9 cellular contexts compared by ENCODE assay signal in genomic region chr10:2928219-2928840, GRCh38.
DNase-seq lines count a peak whose midpoint lies in the region; ATAC-seq and TF ChIP-seq lines count a peak whose summit lies in the region.
"Had no signal": no experiment of that assay in that cellular context is flagged by ENCODE, and none has a peak within 500 bp of the region (broad histone marks: within the 10 kb centered on the region; RNA-seq: fewer than 3 reads in every experiment).

No MANE protein-coding gene starts in this region.

- H3K4me2 ChIP-seq in OCI-LY1 (ENCODE audit: low read length) = no peak overlapping the region

- no peak overlapping the region for H3K4me3 ChIP-seq in OCI-LY1 (ENCODE audit: low read depth, low read length, poor library complexity, severe bottlenecking)
- H3K4me3 ChIP-seq in fibroblast of the aortic adventitia (ENCODE audit: low read depth, low read length) = peak overlapping the region; percentile 40

- no peaks in the 10 kb centered on the region for H3K36me3 ChIP-seq in OCI-LY1 (ENCODE audit: insufficient read depth, low read length)

- H4K20me1 ChIP-seq in OCI-LY1 (ENCODE audit: insufficient read depth, low read length) = no peaks in the 10 kb centered on the region

- peaks cover 6% of the 10 kb centered on the region for H3K4me1 Mint-ChIP-seq in activated T-cell treated with anti-CD3 and anti-CD28 coated beads, Interleukin-2, amount 50 U/mL, for 4 hours (ENCODE audit: low read depth)
- peaks cover 12% of the 10 kb centered on the region for H3K4me1 Mint-ChIP-seq in type B pancreatic cell (ENCODE audit: unreplicated experiment)

- no peaks in the 10 kb centered on the region for H3K79me2 ChIP-seq in OCI-LY1 (ENCODE audit: insufficient read depth, low read length)

- ATAC-seq in GM21367 (IDR thresholded peaks at IDR 0.05; ENCODE audit: unreplicated experiment) = peak; percentile 85
- ATAC-seq in HG03571 (IDR thresholded peaks at IDR 0.05; ENCODE audit: unreplicated experiment) = peak; percentile 87
- peak; percentile 62 to 76 for ATAC-seq in activated T-cell treated with anti-CD3 and anti-CD28 coated beads, Interleukin-2, amount 50 U/mL, for 4 hours

- H3K27me3 ChIP-seq in OCI-LY1 (ENCODE audit: insufficient read depth, low read length) = no peaks in the 10 kb centered on the region; the same call in 1 of the 2 replicates

- H3K27me3 Mint-ChIP-seq in activated T-cell treated with anti-CD3 and anti-CD28 coated beads, Interleukin-2, amount 50 U/mL, for 4 hours (ENCODE audit: low read depth) = peaks cover 19% of the 10 kb centered on the region
- peaks cover 55% of the 10 kb centered on the region for H3K27me3 Mint-ChIP-seq in type B pancreatic cell

- no peak overlapping the region for H3K9ac ChIP-seq in OCI-LY1 (ENCODE audit: low read length)

- no peaks in the 10 kb centered on the region for H3K9me2 ChIP-seq in OCI-LY1 (ENCODE audit: low read depth, low read length)

- no peaks in the 10 kb centered on the region for H3K9me3 Mint-ChIP-seq in activated T-cell treated with anti-CD3 and anti-CD28 coated beads, Interleukin-2, amount 50 U/mL, for 4 hours
- no peaks in the 10 kb centered on the region for H3K9me3 Mint-ChIP-seq in type B pancreatic cell
- H3K9me3 Mint-ChIP-seq: activated naive CD4-positive, alpha-beta T cell treated with anti-CD3 and anti-CD28 coated beads, Interleukin-2, amount 50 U/mL, for 24 hours had no signal

- H3F3A ChIP-seq in OCI-LY1 (ENCODE audit: insufficient read depth, low read length) = no peaks in the 10 kb centered on the region

- H3K27ac ChIP-seq in OCI-LY1 (ENCODE audit: low read depth, low read length, poor library complexity, severe bottlenecking) = no peak overlapping the region

- H2AFZ ChIP-seq in OCI-LY1 (ENCODE audit: low read length) = no peak overlapping the region

- no peaks in the 10 kb centered on the region for H3K4me1 ChIP-seq in OCI-LY1 (ENCODE audit: insufficient read depth, low read length, severe bottlenecking)

- TF ChIP-seq CTCF in OCI-LY1 (IDR thresholded peaks at IDR 0.05; ENCODE audit: low read length) (peak; percentile 62), fibroblast of the aortic adventitia (IDR thresholded peaks at IDR 0.05; ENCODE audit: insufficient read depth, low read length) (peak; percentile 77), type B pancreatic cell (conservative IDR thresholded peaks at IDR 0.05) (peak; percentile 87)

- H3K9me3 ChIP-seq in OCI-LY1 (ENCODE audit: low read length) = no peaks in the 10 kb centered on the region

- H3K4me3 Mint-ChIP-seq in activated T-cell treated with anti-CD3 and anti-CD28 coated beads, Interleukin-2, amount 50 U/mL, for 4 hours = no peak overlapping the region
- no peak overlapping the region for H3K4me3 Mint-ChIP-seq in type B pancreatic cell
- H3K4me3 Mint-ChIP-seq: activated naive CD4-positive, alpha-beta T cell treated with anti-CD3 and anti-CD28 coated beads, Interleukin-2, amount 50 U/mL, for 24 hours had no signal

- DNase-seq in DMS153 (lab: John Stamatoyannopoulos, UW) (peak; percentile 3), fibroblast of the aortic adventitia (ENCODE audit: low read depth) (peak; percentile 70), nucleus accumbens (lab: John Stamatoyannopoulos, UW) (peak in 42 of 56 donors; percentile 3 to 83 (median 36)), type B pancreatic cell (ENCODE audit: extremely low spot score, unreplicated experiment) (no peak)
- peak; percentile 43 for DNase-seq in activated T-cell treated with anti-CD3 and anti-CD28 coated beads, Interleukin-2, amount 50 U/mL, for 4 hours

- H3K36me3 Mint-ChIP-seq in activated T-cell treated with anti-CD3 and anti-CD28 coated beads, Interleukin-2, amount 50 U/mL, for 4 hours (ENCODE audit: insufficient read depth) = no peaks in the 10 kb centered on the region
- H3K36me3 Mint-ChIP-seq in type B pancreatic cell = no peaks in the 10 kb centered on the region
- H3K36me3 Mint-ChIP-seq: activated naive CD4-positive, alpha-beta T cell treated with anti-CD3 and anti-CD28 coated beads, Interleukin-2, amount 50 U/mL, for 24 hours had no signal

- H3K27ac Mint-ChIP-seq in type B pancreatic cell = no peak overlapping the region
- H3K27ac Mint-ChIP-seq: activated naive CD4-positive, alpha-beta T cell treated with anti-CD3 and anti-CD28 coated beads, Interleukin-2, amount 50 U/mL, for 24 hours had no signal
